In genomic region chrX:103687696-103688191, GRCh38 we compare ENCODE assay signal across 8 cellular contexts. TPM values are rescaled to one million over a fixed set of nuclear protein-coding genes. Genes with fewer than 3 reads are reported as not detected.
DNase-seq lines count a peak whose midpoint lies in the region; ATAC-seq and TF ChIP-seq lines count a peak whose summit lies in the region.

No MANE protein-coding gene starts in this region.

- no peaks in the 10 kb centered on the region for H3K4me1 ChIP-seq in right cardiac atrium (ENCODE audit: control insufficient read depth, insufficient read depth, low read length)

- intact Hi-C loops in right cardiac atrium (cut with DNase I): loop anchor here in 1 of 4 donors (10.0 kb wide), 1 partner anchor 153 kb away; no protein-coding TSS in a partner anchor

- no peaks in the 10 kb centered on the region for H4K20me1 ChIP-seq in SU-DHL-6 (ENCODE audit: low read depth, low read length)

- no peaks in the 10 kb centered on the region for H3K9me3 ChIP-seq in SU-DHL-6 (ENCODE audit: insufficient read depth, low read length)
- no peaks in the 10 kb centered on the region for H3K9me3 ChIP-seq in right cardiac atrium (ENCODE audit: control insufficient read depth, low read length)

- in situ Hi-C loops in G401 (cut with HindIII; ENCODE audit: low sequenced_read_pairs): no loop called here

- H3K9me2 ChIP-seq in SU-DHL-6 (replicated peaks; ENCODE audit: insufficient read depth, low read length): no peaks in the 10 kb centered on the region

- peak overlapping the region; percentile 57 for H2AFZ ChIP-seq in SU-DHL-6 (ENCODE audit: low read depth, low read length, severe bottlenecking)

- WGBS in right cardiac atrium: under 1% methylated on average over 16 of the region's 16 CpGs

- H3K27me3 ChIP-seq in SU-DHL-6 (ENCODE audit: low read length) (no peaks in the 10 kb centered on the region), right cardiac atrium (ENCODE audit: control insufficient read depth, insufficient read depth) (no peaks in the 10 kb centered on the region)

- H3K4me2 ChIP-seq in SU-DHL-6 (ENCODE audit: low read depth, low read length, poor library complexity, severe bottlenecking): peak overlapping the region; percentile 79

- H3K27ac ChIP-seq in SU-DHL-6 (ENCODE audit: low read depth, low read length): peak overlapping the region; percentile 90
- peak overlapping the region; percentile 100 for H3K27ac ChIP-seq in angular gyrus (ENCODE audit: low read depth, low read length)
- H3K27ac ChIP-seq in right cardiac atrium (ENCODE audit: low read length): peak overlapping the region; percentile 93

- H3K36me3 ChIP-seq in SU-DHL-6 (ENCODE audit: low read length): peaks cover 11% of the 10 kb centered on the region; the same call in 1 of the 2 replicates

- ATAC-seq in right cardiac atrium: peak; percentile 17 to 30
- ATAC-seq in HG03139 (IDR thresholded peaks at IDR 0.05; ENCODE audit: unreplicated experiment): no peak
- no peak for ATAC-seq in GM21576 (IDR thresholded peaks at IDR 0.05; ENCODE audit: unreplicated experiment)

- peak; percentile 21 for TF ChIP-seq CTCF in SU-DHL-6 (IDR thresholded peaks at IDR 0.05; ENCODE audit: insufficient read depth, low read length, poor library complexity, severe bottlenecking)

- peak overlapping the region; percentile 64 for H3K4me3 ChIP-seq in SU-DHL-6 (ENCODE audit: insufficient read depth, low read length, poor library complexity, severe bottlenecking)
- H3K4me3 ChIP-seq in right cardiac atrium (ENCODE audit: low read length): peak overlapping the region; percentile 83

- H3K79me2 ChIP-seq in SU-DHL-6 (ENCODE audit: insufficient read depth, low read length): peaks cover 26% of the 10 kb centered on the region

- peaks cover 14% of the 10 kb centered on the region; the same call in 1 of the 2 replicates for H3F3A ChIP-seq in SU-DHL-6 (ENCODE audit: insufficient read depth)

- DNase-seq in G401 (ENCODE audit: low spot score) (peak; percentile 81), NCI-H1092 treated with DMSO at 0.1 percent for 48 hours (lab: John Stamatoyannopoulos, UW) (peak; percentile 87), right cardiac atrium (peak; percentile 63 to 74 (median 72)), pulmonary artery endothelial cell (ENCODE audit: low read depth, low spot score) (peak; percentile 47)

- peak overlapping the region; percentile 84 for H3K9ac ChIP-seq in SU-DHL-6 (ENCODE audit: low read length)

RNA-seq across cellular contexts. Expression of gene MORF4L2, which starts 1.2 kb away (rescaled TPM):
- total RNA-seq in G401 (2014; rRNA removed; shearing (Covaris generic)): 666 and 732 TPM in 2 replicates
- total RNA-seq in right cardiac atrium: 100 to 1,000 TPM; 187 to 269 (median 217) TPM
- 265 TPM for polyA plus RNA-seq in right cardiac atrium
- 583 and 695 TPM in 2 replicates for total RNA-seq in pulmonary artery endothelial cell

RNA-seq across cellular contexts. Expression of gene TMEM31, which starts 23.0 kb away (rescaled TPM):
- not detected in 2 replicates for total RNA-seq in G401 (2014; rRNA removed; shearing (Covaris generic))
- under 1 TPM in 1 of 4 donors, not detected in 3; 0.34 TPM for total RNA-seq in right cardiac atrium
- polyA plus RNA-seq in right cardiac atrium: not detected
- total RNA-seq in pulmonary artery endothelial cell: not detected in 2 replicates

RNA-seq across cellular contexts. Expression of gene TCEAL1, which starts 59.0 kb away (rescaled TPM):
- total RNA-seq in G401 (2014; rRNA removed; shearing (Covaris generic)): 9.8 and 27.0 TPM in 2 replicates
- total RNA-seq in right cardiac atrium: 10 to 100 TPM; 33.5 to 41.1 (median 36.4) TPM
- 42.5 TPM for polyA plus RNA-seq in right cardiac atrium
- 15.8 and 19.7 TPM in 2 replicates for total RNA-seq in pulmonary artery endothelial cell

Comparison
In these comparisons a context has a peak if more than half of its experiments do, and no peak if none do; other contexts are left out.
1. ATAC-seq: peak in right cardiac atrium (2 of 2); none in HG03139 (single experiment) and GM21576 (single experiment).
2. Peak in every context shown above with its lines, with median percentiles within 50 percentile points of each other: DNase-seq and H3K27ac ChIP-seq.